In genomic region chr2:195656859-195657633, GRCh38 we compare ENCODE assay signal across 1 cellular context.
TF ChIP-seq lines count a peak whose summit lies in the region.

A gene with protein sequence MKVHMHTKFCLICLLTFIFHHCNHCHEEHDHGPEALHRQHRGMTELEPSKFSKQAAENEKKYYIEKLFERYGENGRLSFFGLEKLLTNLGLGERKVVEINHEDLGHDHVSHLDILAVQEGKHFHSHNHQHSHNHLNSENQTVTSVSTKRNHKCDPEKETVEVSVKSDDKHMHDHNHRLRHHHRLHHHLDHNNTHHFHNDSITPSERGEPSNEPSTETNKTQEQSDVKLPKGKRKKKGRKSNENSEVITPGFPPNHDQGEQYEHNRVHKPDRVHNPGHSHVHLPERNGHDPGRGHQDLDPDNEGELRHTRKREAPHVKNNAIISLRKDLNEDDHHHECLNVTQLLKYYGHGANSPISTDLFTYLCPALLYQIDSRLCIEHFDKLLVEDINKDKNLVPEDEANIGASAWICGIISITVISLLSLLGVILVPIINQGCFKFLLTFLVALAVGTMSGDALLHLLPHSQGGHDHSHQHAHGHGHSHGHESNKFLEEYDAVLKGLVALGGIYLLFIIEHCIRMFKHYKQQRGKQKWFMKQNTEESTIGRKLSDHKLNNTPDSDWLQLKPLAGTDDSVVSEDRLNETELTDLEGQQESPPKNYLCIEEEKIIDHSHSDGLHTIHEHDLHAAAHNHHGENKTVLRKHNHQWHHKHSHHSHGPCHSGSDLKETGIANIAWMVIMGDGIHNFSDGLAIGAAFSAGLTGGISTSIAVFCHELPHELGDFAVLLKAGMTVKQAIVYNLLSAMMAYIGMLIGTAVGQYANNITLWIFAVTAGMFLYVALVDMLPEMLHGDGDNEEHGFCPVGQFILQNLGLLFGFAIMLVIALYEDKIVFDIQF (plus strand): TSS chr2:195657226. CDS start chr2:195680043, 22,817 bp downstream.

TF ChIP-seq in liver, 16 proteins besides CTCF, POLR2A, EP300 and RAD21 (continued from another document):
- TF ChIP-seq, protein P1, sequence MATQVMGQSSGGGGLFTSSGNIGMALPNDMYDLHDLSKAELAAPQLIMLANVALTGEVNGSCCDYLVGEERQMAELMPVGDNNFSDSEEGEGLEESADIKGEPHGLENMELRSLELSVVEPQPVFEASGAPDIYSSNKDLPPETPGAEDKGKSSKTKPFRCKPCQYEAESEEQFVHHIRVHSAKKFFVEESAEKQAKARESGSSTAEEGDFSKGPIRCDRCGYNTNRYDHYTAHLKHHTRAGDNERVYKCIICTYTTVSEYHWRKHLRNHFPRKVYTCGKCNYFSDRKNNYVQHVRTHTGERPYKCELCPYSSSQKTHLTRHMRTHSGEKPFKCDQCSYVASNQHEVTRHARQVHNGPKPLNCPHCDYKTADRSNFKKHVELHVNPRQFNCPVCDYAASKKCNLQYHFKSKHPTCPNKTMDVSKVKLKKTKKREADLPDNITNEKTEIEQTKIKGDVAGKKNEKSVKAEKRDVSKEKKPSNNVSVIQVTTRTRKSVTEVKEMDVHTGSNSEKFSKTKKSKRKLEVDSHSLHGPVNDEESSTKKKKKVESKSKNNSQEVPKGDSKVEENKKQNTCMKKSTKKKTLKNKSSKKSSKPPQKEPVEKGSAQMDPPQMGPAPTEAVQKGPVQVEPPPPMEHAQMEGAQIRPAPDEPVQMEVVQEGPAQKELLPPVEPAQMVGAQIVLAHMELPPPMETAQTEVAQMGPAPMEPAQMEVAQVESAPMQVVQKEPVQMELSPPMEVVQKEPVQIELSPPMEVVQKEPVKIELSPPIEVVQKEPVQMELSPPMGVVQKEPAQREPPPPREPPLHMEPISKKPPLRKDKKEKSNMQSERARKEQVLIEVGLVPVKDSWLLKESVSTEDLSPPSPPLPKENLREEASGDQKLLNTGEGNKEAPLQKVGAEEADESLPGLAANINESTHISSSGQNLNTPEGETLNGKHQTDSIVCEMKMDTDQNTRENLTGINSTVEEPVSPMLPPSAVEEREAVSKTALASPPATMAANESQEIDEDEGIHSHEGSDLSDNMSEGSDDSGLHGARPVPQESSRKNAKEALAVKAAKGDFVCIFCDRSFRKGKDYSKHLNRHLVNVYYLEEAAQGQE (IDR thresholded peaks at IDR 0.05) = peak; percentile 92
- TF ChIP-seq SP1 (IDR thresholded peaks at IDR 0.05) (peak; percentile 32), FOXA1 (IDR thresholded peaks at IDR 0.05) (peak; percentile 61), ZBTB33 (IDR thresholded peaks at IDR 0.05) (peak; percentile 26)
TF ChIP-seq in liver: peak in this region for 11.
